In the genomic region with DNA sequence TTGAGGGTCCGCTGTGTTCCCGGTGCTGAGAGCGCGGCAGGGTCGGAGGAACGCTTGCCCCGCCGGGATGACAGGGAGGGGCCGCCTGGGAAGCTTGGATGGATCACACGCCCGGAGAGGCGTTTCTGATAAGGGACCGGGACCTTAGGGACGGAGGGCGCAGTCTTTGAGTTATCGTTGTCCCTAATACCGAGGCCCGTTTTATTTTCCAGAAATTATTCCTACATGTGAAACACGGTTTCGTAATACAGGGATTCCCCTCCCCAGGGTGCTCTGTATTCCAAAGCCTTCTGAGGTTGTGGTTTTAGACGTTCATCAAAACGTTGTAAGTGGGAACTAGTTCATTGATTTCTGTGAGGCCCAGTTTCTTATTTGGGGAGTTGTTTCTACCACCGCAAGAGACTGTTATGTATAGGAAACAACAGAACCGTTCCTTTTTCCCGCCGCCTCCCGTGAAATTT, we compare ENCODE assay signal across 1 cellular context.
TF ChIP-seq lines count a peak whose summit lies in the region.

No MANE protein-coding gene starts in this region.

TF ChIP-seq in HEK293, 187 proteins besides CTCF, POLR2A, EP300 and RAD21 (continued from another document and continues in another):
- TF ChIP-seq, protein P1, sequence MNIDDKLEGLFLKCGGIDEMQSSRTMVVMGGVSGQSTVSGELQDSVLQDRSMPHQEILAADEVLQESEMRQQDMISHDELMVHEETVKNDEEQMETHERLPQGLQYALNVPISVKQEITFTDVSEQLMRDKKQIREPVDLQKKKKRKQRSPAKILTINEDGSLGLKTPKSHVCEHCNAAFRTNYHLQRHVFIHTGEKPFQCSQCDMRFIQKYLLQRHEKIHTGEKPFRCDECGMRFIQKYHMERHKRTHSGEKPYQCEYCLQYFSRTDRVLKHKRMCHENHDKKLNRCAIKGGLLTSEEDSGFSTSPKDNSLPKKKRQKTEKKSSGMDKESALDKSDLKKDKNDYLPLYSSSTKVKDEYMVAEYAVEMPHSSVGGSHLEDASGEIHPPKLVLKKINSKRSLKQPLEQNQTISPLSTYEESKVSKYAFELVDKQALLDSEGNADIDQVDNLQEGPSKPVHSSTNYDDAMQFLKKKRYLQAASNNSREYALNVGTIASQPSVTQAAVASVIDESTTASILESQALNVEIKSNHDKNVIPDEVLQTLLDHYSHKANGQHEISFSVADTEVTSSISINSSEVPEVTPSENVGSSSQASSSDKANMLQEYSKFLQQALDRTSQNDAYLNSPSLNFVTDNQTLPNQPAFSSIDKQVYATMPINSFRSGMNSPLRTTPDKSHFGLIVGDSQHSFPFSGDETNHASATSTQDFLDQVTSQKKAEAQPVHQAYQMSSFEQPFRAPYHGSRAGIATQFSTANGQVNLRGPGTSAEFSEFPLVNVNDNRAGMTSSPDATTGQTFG (tag by site-specific recombination; IDR thresholded peaks at IDR 0.05; ENCODE audit: borderline replicate concordance) = no peak
- TF ChIP-seq ZNF19 (tag by site-specific recombination; IDR thresholded peaks at IDR 0.05; ENCODE audit: low read depth) = no peak
- TF ChIP-seq ZNF223 (tag by site-specific recombination; IDR thresholded peaks at IDR 0.05) = no peak
- TF ChIP-seq ZNF776 (tag by site-specific recombination; IDR thresholded peaks at IDR 0.05; ENCODE audit: borderline replicate concordance) = no peak
- TF ChIP-seq, protein P2, sequence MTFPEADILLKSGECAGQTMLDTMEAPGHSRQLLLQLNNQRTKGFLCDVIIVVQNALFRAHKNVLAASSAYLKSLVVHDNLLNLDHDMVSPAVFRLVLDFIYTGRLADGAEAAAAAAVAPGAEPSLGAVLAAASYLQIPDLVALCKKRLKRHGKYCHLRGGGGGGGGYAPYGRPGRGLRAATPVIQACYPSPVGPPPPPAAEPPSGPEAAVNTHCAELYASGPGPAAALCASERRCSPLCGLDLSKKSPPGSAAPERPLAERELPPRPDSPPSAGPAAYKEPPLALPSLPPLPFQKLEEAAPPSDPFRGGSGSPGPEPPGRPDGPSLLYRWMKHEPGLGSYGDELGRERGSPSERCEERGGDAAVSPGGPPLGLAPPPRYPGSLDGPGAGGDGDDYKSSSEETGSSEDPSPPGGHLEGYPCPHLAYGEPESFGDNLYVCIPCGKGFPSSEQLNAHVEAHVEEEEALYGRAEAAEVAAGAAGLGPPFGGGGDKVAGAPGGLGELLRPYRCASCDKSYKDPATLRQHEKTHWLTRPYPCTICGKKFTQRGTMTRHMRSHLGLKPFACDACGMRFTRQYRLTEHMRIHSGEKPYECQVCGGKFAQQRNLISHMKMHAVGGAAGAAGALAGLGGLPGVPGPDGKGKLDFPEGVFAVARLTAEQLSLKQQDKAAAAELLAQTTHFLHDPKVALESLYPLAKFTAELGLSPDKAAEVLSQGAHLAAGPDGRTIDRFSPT (tag by site-specific recombination; IDR thresholded peaks at IDR 0.05) = no peak
- no peak for TF ChIP-seq ZNF202 (tag by site-specific recombination; IDR thresholded peaks at IDR 0.05; ENCODE audit: borderline replicate concordance)
- TF ChIP-seq, protein P3, sequence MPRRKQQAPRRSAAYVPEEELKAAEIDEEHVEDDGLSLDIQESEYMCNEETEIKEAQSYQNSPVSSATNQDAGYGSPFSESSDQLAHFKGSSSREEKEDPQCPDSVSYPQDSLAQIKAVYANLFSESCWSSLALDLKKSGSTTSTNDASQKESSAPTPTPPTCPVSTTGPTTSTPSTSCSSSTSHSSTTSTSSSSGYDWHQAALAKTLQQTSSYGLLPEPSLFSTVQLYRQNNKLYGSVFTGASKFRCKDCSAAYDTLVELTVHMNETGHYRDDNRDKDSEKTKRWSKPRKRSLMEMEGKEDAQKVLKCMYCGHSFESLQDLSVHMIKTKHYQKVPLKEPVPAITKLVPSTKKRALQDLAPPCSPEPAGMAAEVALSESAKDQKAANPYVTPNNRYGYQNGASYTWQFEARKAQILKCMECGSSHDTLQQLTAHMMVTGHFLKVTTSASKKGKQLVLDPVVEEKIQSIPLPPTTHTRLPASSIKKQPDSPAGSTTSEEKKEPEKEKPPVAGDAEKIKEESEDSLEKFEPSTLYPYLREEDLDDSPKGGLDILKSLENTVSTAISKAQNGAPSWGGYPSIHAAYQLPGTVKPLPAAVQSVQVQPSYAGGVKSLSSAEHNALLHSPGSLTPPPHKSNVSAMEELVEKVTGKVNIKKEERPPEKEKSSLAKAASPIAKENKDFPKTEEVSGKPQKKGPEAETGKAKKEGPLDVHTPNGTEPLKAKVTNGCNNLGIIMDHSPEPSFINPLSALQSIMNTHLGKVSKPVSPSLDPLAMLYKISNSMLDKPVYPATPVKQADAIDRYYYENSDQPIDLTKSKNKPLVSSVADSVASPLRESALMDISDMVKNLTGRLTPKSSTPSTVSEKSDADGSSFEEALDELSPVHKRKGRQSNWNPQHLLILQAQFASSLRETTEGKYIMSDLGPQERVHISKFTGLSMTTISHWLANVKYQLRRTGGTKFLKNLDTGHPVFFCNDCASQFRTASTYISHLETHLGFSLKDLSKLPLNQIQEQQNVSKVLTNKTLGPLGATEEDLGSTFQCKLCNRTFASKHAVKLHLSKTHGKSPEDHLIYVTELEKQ (tag by site-specific recombination; IDR thresholded peaks at IDR 0.05; ENCODE audit: borderline replicate concordance) = no peak; the same call in 1 of the 2 replicates
- TF ChIP-seq BCL11B (tag by site-specific recombination; IDR thresholded peaks at IDR 0.05; ENCODE audit: low read depth) = peak; percentile 1; the same call in 1 of the 2 replicates
- TF ChIP-seq ZNF174 (tag by site-specific recombination; IDR thresholded peaks at IDR 0.05) = no peak
- TF ChIP-seq, protein P4, sequence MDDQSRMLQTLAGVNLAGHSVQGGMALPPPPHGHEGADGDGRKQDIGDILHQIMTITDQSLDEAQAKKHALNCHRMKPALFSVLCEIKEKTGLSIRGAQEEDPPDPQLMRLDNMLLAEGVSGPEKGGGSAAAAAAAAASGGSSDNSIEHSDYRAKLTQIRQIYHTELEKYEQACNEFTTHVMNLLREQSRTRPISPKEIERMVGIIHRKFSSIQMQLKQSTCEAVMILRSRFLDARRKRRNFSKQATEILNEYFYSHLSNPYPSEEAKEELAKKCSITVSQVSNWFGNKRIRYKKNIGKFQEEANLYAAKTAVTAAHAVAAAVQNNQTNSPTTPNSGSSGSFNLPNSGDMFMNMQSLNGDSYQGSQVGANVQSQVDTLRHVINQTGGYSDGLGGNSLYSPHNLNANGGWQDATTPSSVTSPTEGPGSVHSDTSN (CRISPR knock-in tag; IDR thresholded peaks at IDR 0.05) = no peak
- TF ChIP-seq ZNF426 (tag by site-specific recombination; IDR thresholded peaks at IDR 0.05) = no peak
- TF ChIP-seq, protein P5, sequence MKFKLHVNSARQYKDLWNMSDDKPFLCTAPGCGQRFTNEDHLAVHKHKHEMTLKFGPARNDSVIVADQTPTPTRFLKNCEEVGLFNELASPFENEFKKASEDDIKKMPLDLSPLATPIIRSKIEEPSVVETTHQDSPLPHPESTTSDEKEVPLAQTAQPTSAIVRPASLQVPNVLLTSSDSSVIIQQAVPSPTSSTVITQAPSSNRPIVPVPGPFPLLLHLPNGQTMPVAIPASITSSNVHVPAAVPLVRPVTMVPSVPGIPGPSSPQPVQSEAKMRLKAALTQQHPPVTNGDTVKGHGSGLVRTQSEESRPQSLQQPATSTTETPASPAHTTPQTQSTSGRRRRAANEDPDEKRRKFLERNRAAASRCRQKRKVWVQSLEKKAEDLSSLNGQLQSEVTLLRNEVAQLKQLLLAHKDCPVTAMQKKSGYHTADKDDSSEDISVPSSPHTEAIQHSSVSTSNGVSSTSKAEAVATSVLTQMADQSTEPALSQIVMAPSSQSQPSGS (tag by site-specific recombination; IDR thresholded peaks at IDR 0.05; ENCODE audit: low read depth) = no peak
- TF ChIP-seq ZSCAN23 (tag by site-specific recombination; IDR thresholded peaks at IDR 0.05) = no peak
- no peak for TF ChIP-seq ZNF16 (tag by site-specific recombination; IDR thresholded peaks at IDR 0.05; ENCODE audit: low read depth)
- no peak for TF ChIP-seq ZNF341 (tag by site-specific recombination; IDR thresholded peaks at IDR 0.05; ENCODE audit: low read depth)
- TF ChIP-seq ZNF132 (tag by site-specific recombination; IDR thresholded peaks at IDR 0.05; ENCODE audit: borderline replicate concordance) = no peak
- no peak for TF ChIP-seq ZNF791 (tag by site-specific recombination; IDR thresholded peaks at IDR 0.05)
- TF ChIP-seq ZNF677 (tag by site-specific recombination; IDR thresholded peaks at IDR 0.05) = no peak
- TF ChIP-seq ZNF610 (tag by site-specific recombination; IDR thresholded peaks at IDR 0.05; ENCODE audit: borderline replicate concordance) = no peak
- TF ChIP-seq KLF10 (tag by site-specific recombination; IDR thresholded peaks at IDR 0.05) = no peak; the same call in 1 of the 2 replicates
- TF ChIP-seq, protein P6, sequence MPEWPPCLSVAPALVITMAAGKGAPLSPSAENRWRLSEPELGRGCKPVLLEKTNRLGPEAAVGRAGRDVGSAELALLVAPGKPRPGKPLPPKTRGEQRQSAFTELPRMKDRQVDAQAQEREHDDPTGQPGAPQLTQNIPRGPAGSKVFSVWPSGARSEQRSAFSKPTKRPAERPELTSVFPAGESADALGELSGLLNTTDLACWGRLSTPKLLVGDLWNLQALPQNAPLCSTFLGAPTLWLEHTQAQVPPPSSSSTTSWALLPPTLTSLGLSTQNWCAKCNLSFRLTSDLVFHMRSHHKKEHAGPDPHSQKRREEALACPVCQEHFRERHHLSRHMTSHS (tag by site-specific recombination; IDR thresholded peaks at IDR 0.05) = no peak
- TF ChIP-seq ZNF211 (tag by site-specific recombination; IDR thresholded peaks at IDR 0.05; ENCODE audit: low read depth) = no peak
- TF ChIP-seq PRDM1 (tag by site-specific recombination; IDR thresholded peaks at IDR 0.05) = no peak
- TF ChIP-seq ZNF555 (tag by site-specific recombination; conservative IDR thresholded peaks at IDR 0.05) = no peak
- no peak for TF ChIP-seq ZNF658 (tag by site-specific recombination; IDR thresholded peaks at IDR 0.05)
- no peak for TF ChIP-seq ZNF837 (tag by site-specific recombination; IDR thresholded peaks at IDR 0.05)
- TF ChIP-seq YY1 (tag by site-specific recombination; IDR thresholded peaks at IDR 0.05) = no peak
- no peak for TF ChIP-seq ZNF391 (tag by site-specific recombination; IDR thresholded peaks at IDR 0.05; ENCODE audit: borderline replicate concordance, low read depth)
- TF ChIP-seq, protein P7, sequence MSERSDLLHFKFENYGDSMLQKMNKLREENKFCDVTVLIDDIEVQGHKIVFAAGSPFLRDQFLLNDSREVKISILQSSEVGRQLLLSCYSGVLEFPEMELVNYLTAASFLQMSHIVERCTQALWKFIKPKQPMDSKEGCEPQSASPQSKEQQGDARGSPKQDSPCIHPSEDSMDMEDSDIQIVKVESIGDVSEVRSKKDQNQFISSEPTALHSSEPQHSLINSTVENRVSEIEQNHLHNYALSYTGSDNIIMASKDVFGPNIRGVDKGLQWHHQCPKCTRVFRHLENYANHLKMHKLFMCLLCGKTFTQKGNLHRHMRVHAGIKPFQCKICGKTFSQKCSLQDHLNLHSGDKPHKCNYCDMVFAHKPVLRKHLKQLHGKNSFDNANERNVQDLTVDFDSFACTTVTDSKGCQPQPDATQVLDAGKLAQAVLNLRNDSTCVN (tag by site-specific recombination; optimal IDR thresholded peaks at IDR 0.05) = no peak
- TF ChIP-seq, protein P8, sequence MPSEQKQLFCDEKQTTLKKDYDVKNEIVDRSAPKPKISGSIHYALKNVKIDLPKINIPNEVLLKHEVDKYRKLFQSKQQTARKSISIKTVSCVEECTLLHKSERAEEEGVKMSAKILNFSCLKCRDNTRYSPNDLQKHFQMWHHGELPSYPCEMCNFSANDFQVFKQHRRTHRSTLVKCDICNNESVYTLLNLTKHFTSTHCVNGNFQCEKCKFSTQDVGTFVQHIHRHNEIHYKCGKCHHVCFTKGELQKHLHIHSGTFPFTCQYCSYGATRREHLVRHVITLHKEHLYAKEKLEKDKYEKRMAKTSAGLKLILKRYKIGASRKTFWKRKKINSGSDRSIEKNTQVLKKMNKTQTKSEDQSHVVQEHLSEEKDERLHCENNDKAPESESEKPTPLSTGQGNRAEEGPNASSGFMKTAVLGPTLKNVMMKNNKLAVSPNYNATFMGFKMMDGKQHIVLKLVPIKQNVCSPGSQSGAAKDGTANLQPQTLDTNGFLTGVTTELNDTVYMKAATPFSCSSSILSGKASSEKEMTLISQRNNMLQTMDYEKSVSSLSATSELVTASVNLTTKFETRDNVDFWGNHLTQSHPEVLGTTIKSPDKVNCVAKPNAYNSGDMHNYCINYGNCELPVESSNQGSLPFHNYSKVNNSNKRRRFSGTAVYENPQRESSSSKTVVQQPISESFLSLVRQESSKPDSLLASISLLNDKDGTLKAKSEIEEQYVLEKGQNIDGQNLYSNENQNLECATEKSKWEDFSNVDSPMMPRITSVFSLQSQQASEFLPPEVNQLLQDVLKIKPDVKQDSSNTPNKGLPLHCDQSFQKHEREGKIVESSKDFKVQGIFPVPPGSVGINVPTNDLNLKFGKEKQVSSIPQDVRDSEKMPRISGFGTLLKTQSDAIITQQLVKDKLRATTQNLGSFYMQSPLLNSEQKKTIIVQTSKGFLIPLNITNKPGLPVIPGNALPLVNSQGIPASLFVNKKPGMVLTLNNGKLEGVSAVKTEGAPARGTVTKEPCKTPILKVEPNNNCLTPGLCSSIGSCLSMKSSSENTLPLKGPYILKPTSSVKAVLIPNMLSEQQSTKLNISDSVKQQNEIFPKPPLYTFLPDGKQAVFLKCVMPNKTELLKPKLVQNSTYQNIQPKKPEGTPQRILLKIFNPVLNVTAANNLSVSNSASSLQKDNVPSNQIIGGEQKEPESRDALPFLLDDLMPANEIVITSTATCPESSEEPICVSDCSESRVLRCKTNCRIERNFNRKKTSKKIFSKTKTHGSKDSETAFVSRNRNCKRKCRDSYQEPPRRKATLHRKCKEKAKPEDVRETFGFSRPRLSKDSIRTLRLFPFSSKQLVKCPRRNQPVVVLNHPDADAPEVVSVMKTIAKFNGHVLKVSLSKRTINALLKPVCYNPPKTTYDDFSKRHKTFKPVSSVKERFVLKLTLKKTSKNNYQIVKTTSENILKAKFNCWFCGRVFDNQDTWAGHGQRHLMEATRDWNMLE (tag by site-specific recombination; conservative IDR thresholded peaks at IDR 0.05; ENCODE audit: low read depth) = no peak
- TF ChIP-seq ZBTB7A (tag by site-specific recombination; IDR thresholded peaks at IDR 0.05; ENCODE audit: low read depth) = no peak
- no peak for TF ChIP-seq HOXA7 (CRISPR knock-in tag; IDR thresholded peaks at IDR 0.05; ENCODE audit: borderline replicate concordance)
- no peak for TF ChIP-seq ZNF664 (tag by site-specific recombination; IDR thresholded peaks at IDR 0.05)
- no peak; the same call in 1 of the 2 replicates for TF ChIP-seq KLF16 (tag by site-specific recombination; IDR thresholded peaks at IDR 0.05)
- TF ChIP-seq ZBTB17 (tag by site-specific recombination; IDR thresholded peaks at IDR 0.05) = no peak
- TF ChIP-seq ZNF404 (tag by site-specific recombination; IDR thresholded peaks at IDR 0.05) = no peak
- peak; percentile 75; the same call in 1 of the 2 replicates for TF ChIP-seq IKZF3 (tag by site-specific recombination; IDR thresholded peaks at IDR 0.05)
- TF ChIP-seq ZNF548 (tag by site-specific recombination; IDR thresholded peaks at IDR 0.05) = no peak
- TF ChIP-seq ZNF701 (tag by site-specific recombination; IDR thresholded peaks at IDR 0.05) = no peak
- no peak for TF ChIP-seq ZNF366 (tag by site-specific recombination; conservative IDR thresholded peaks at IDR 0.05)
- no peak; the same call in 1 of the 2 replicates for TF ChIP-seq ZIC2 (tag by site-specific recombination; IDR thresholded peaks at IDR 0.05)
- TF ChIP-seq WT1 (tag by site-specific recombination; IDR thresholded peaks at IDR 0.05) = no peak
- no peak for TF ChIP-seq ZNF747 (tag by site-specific recombination; IDR thresholded peaks at IDR 0.05)
